ENCODE assay signal across 8 cellular contexts in the genomic region with DNA sequence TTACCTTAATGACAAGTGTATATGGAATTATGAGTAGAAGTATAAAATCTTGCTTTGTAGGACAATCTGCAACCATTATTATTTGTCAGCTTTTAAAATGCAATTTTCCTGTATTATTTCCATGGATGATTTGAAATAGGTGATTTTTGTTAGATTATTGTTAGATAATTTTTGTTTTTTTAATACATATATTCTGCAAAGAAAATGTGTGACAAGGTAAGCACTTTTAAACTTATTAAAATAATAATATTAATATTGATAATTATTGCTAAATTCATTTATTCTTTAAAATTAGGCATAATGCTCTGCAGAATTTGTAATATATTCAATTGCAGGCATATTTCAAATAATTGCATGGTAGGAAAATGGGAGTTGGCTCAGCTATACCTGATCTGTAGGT.
"Had no signal": no experiment of that assay in that cellular context is flagged by ENCODE, and none has a peak within 500 bp of the region (broad histone marks: within the 10 kb centered on the region; RNA-seq: fewer than 3 reads in every experiment).

No MANE protein-coding gene starts in this region.

- FAIRE-seq: G401.6, GM12878, GM12891, GM12892, GM18507, GM19239 had no signal

- ATAC-seq: GM12878 had no signal

- DNase-seq: GDM1, GF-D8 had no signal
